In the genomic region with DNA sequence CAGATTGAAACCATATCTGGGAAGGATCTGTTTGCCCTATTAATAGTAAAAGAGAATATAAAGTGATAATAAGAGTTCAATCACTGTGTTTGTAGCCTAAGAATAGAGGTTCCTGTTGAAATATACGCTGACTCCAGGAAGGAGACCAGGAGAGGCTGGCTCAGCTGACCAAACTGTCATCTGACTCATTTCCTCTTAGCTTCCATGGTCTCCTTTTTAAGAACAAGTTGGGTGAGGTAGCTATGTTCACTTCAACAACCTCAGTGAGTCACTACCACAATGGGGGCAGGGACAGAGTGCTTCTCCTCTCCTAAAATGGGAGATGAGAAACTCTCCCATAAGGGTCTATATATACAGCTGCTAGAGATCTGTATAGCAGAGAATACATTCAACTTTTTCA, we compare ENCODE assay signal across 15 cellular contexts.
A peak's percentile ranks its signal among the peaks of the same experiment; 100 is the strongest.
DNase-seq lines count a peak whose midpoint lies in the region; ATAC-seq and TF ChIP-seq lines count a peak whose summit lies in the region.
"Had no signal": no experiment of that assay in that cellular context is flagged by ENCODE, and none has a peak within 500 bp of the region (broad histone marks: within the 10 kb centered on the region; RNA-seq: fewer than 3 reads in every experiment).

No MANE protein-coding gene starts in this region.

- H3K27me3 ChIP-seq in Loucy (ENCODE audit: insufficient read depth, low read length, poor library complexity, severe bottlenecking) (no peaks in the 10 kb centered on the region), left lung (no peaks in the 10 kb centered on the region)

- no peak overlapping the region for H3K9ac ChIP-seq in Loucy (ENCODE audit: low read depth, low read length, poor library complexity, severe bottlenecking)

- peak overlapping the region; percentile 5 for H3K4me2 ChIP-seq in Loucy (ENCODE audit: low read depth, low read length, poor library complexity, severe bottlenecking)

- no peak for TF ChIP-seq CTCF in Loucy (conservative IDR thresholded peaks at IDR 0.05; ENCODE audit: low read length)
- no peak for TF ChIP-seq CTCF in left lung (IDR thresholded peaks at IDR 0.05)

- no peaks in the 10 kb centered on the region for H3K79me2 ChIP-seq in Loucy (ENCODE audit: insufficient read depth, low read length)

- peak; percentile 53 for ATAC-seq in left lung
- no peak for ATAC-seq in GM19023 (IDR thresholded peaks at IDR 0.05; ENCODE audit: unreplicated experiment)
- ATAC-seq in HG03095 (IDR thresholded peaks at IDR 0.05; ENCODE audit: unreplicated experiment), result no peak
- ATAC-seq: activated T-helper 17 cell treated with anti-CD3 and anti-CD28 coated beads, Interleukin-2, amount 50 U/mL, for 72 hours had no signal

- H4K20me1 ChIP-seq in Loucy (ENCODE audit: insufficient read depth, low read length, poor library complexity, severe bottlenecking), result no peaks in the 10 kb centered on the region

- H2AFZ ChIP-seq in Loucy (ENCODE audit: low read length), result 0 out of 2 replicates have a peak overlapping the region, but pooled peaks have one; percentile 28

- H3F3A ChIP-seq in Loucy (ENCODE audit: low read depth), result no peaks in the 10 kb centered on the region

- H3K4me3 ChIP-seq in Loucy (ENCODE audit: low read length, poor library complexity, severe bottlenecking), result peak overlapping the region; percentile 16
- H3K4me3 ChIP-seq in left lung, result no peak overlapping the region

- H3K4me1 ChIP-seq in Loucy (ENCODE audit: insufficient read depth, low read length, poor library complexity, severe bottlenecking) (peaks cover 3% of the 10 kb centered on the region), left lung (no peaks in the 10 kb centered on the region)

- H3K36me3 ChIP-seq in Loucy (ENCODE audit: insufficient read depth, low read length) (no peaks in the 10 kb centered on the region), left lung (no peaks in the 10 kb centered on the region)

- DNase-seq in Daoy (ENCODE audit: low read depth) (peak; percentile 82), UCSD-AML1 (lab: John Stamatoyannopoulos, UW; ENCODE audit: unreplicated experiment) (peak; percentile 9), left lung (no peak), NCI-H524 treated with DMSO at 0.1 percent for 48 hours (lab: John Stamatoyannopoulos, UW) (no peak)
- DNase-seq in activated CD8-positive, alpha-beta memory T cell treated with anti-CD3 and anti-CD28 coated beads for 24 hours, result no peak
- DNase-seq: activated CD4-positive, CD25-positive, alpha-beta regulatory T cell; Calu3; kidney glomerular epithelial cell; NCI-H187 treated with DMSO at 0.1 percent for 48 hours; stimulated activated CD8-positive, alpha-beta memory T cell treated with anti-CD3 and anti-CD28 coated beads, Interleukin-4, amount 100 ng/mL, for 48 hours had no signal

- H3K9me2 ChIP-seq in Loucy (replicated peaks; ENCODE audit: low read depth, low read length), result no peaks in the 10 kb centered on the region

- H3K9me3 ChIP-seq in Loucy (ENCODE audit: insufficient read depth, low read depth, low read length) (no peaks in the 10 kb centered on the region), left lung (peaks cover 0 to 4% of the 10 kb centered on the region in 2 donors)

- intact Hi-C loops in left lung (cut with DNase I), result no loop called here

- H3K27ac ChIP-seq in left lung, result no peak overlapping the region
- H3K27ac ChIP-seq: HL-60 had no signal

Comparison
In these comparisons a context has a peak if more than half of its experiments do, and no peak if none do; other contexts are left out.
1. DNase-seq: peak in Daoy (single experiment) and UCSD-AML1 (single experiment); none in left lung (0 of 2), NCI-H524 treated with DMSO at 0.1 percent for 48 hours (single experiment) and activated CD8-positive, alpha-beta memory T cell treated with anti-CD3 and anti-CD28 coated beads for 24 hours (single experiment).